ENCODE assay signal across 23 cellular contexts in genomic region chr5:155665371-155665770, GRCh38.
"Had no signal": no experiment of that assay in that cellular context is flagged by ENCODE, and none has a peak within 500 bp of the region (broad histone marks: within the 10 kb centered on the region; RNA-seq: fewer than 3 reads in every experiment).

No MANE protein-coding gene starts in this region.

- H3K9me3 Mint-ChIP-seq: dendritic cell treated with granulocyte-macrophage colony-stimulating factor and Interleukin-4, amounts not matched to agents 40 ng/mL and 50 ng/mL, for 4 days; mesothelial cell of epicardium; neural progenitor cell; stimulated activated effector memory CD8-positive, alpha-beta T cell treated with anti-CD3 and anti-CD28 coated beads, Interleukin-12 subunit alpha, Interleukin-12 subunit beta, amount 100 ng/mL, for 72 hours had no signal

- H3K27ac Mint-ChIP-seq: dendritic cell treated with granulocyte-macrophage colony-stimulating factor and Interleukin-4, amounts not matched to agents 40 ng/mL and 50 ng/mL, for 4 days; endodermal cell; memory B cell; mesothelial cell of epicardium; naive B cell; natural killer cell treated with Interleukin-12 subunit alpha and Interleukin-12 subunit beta and Interleukin-15 and Interleukin-18, amount 100 ng/mL, for 72 hours; neural progenitor cell; stimulated activated effector memory CD8-positive, alpha-beta T cell treated with anti-CD3 and anti-CD28 coated beads, Interleukin-12 subunit alpha, Interleukin-12 subunit beta, amount 100 ng/mL, for 72 hours had no signal

- ATAC-seq: esophagus mucosa; gastrocnemius medialis; left lobe of liver; mucosa of descending colon; natural killer cell treated with Interleukin-12 subunit alpha and Interleukin-12 subunit beta and Interleukin-15 and Interleukin-18, amount 100 ng/mL, for 72 hours; stimulated activated effector memory CD8-positive, alpha-beta T cell treated with anti-CD3 and anti-CD28 coated beads, Interleukin-12 subunit alpha, Interleukin-12 subunit beta, amount 100 ng/mL, for 72 hours had no signal

- H3K36me3 Mint-ChIP-seq: memory B cell; mesothelial cell of epicardium; naive B cell; natural killer cell treated with Interleukin-12 subunit alpha and Interleukin-12 subunit beta and Interleukin-15 and Interleukin-18, amount 100 ng/mL, for 72 hours; neural progenitor cell; stimulated activated effector memory CD8-positive, alpha-beta T cell treated with anti-CD3 and anti-CD28 coated beads, Interleukin-12 subunit alpha, Interleukin-12 subunit beta, amount 100 ng/mL, for 72 hours had no signal

- DNase-seq: colonic mucosa; effector CD8-positive, alpha-beta T cell; endodermal cell; foreskin fibroblast; gastrocnemius medialis; head of caudate nucleus; mucosa of descending colon; naive B cell; sigmoid colon; stimulated activated CD4-positive, alpha-beta T cell treated with anti-CD3 and anti-CD28 coated beads, Interleukin-2, amount 100 ng/mL, for 24 hours; stimulated activated CD4-positive, alpha-beta T cell treated with anti-CD3 and anti-CD28 coated beads, Interleukin-4, amount 100 ng/mL, for 24 hours; stimulated activated naive CD4-positive, alpha-beta T cell treated with Interleukin-2 at 50 U/mL for 16 hours; stomach; thyroid gland; trophoblast cell had no signal

- H3K4me3 Mint-ChIP-seq: dendritic cell treated with granulocyte-macrophage colony-stimulating factor and Interleukin-4, amounts not matched to agents 40 ng/mL and 50 ng/mL, for 4 days; endodermal cell; memory B cell; mesothelial cell of epicardium; naive B cell; natural killer cell treated with Interleukin-12 subunit alpha and Interleukin-12 subunit beta and Interleukin-15 and Interleukin-18, amount 100 ng/mL, for 72 hours; neural progenitor cell; stimulated activated effector memory CD8-positive, alpha-beta T cell treated with anti-CD3 and anti-CD28 coated beads, Interleukin-12 subunit alpha, Interleukin-12 subunit beta, amount 100 ng/mL, for 72 hours had no signal

- H3K27me3 Mint-ChIP-seq: dendritic cell treated with granulocyte-macrophage colony-stimulating factor and Interleukin-4, amounts not matched to agents 40 ng/mL and 50 ng/mL, for 4 days; memory B cell; naive B cell; natural killer cell treated with Interleukin-12 subunit alpha and Interleukin-12 subunit beta and Interleukin-15 and Interleukin-18, amount 100 ng/mL, for 72 hours had no signal

- H3K4me1 Mint-ChIP-seq: endodermal cell; memory B cell; mesothelial cell of epicardium; naive B cell; neural progenitor cell; stimulated activated effector memory CD8-positive, alpha-beta T cell treated with anti-CD3 and anti-CD28 coated beads, Interleukin-12 subunit alpha, Interleukin-12 subunit beta, amount 100 ng/mL, for 72 hours had no signal
